13 cellular contexts compared by ENCODE assay signal in the genomic region with DNA sequence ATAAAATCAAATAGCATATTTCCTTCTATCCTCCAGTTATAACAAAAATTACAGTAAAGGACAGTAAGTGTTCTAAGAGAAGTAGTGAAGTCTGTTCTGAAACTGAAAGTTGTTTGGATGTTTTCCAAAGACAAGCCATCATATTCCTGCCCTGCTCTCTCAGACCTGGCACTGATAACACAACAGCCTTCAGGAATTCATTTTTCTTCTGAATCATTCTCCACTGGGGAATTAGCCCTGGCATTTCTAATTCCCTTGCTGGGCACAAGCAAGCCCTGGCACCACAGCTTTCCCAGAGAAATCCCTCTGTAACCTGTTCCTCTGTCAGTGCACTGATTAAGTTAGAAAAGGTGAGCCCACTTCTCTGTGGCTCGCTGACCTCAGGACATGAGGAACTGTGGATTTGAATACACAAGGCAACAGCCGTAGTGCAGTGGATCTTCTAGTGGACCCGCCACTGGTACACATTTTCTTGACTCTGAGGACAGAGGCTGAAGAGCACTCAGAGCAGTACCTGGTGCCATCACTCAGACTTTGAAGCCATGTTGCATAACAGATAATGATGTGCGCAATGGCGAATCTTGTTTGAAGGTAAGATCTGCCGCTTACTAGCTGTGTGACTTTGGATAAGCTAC.
A peak's percentile ranks its signal among the peaks of the same experiment; 100 is the strongest.
DNase-seq lines count a peak whose midpoint lies in the region; ATAC-seq and TF ChIP-seq lines count a peak whose summit lies in the region.
"Had no signal": no experiment of that assay in that cellular context is flagged by ENCODE, and none has a peak within 500 bp of the region (broad histone marks: within the 10 kb centered on the region; RNA-seq: fewer than 3 reads in every experiment).

No MANE protein-coding gene starts in this region.

- intact Hi-C loops in HCT116 (cut with micrococcal nuclease), result no loop called here

- no peak overlapping the region for H3K4me2 ChIP-seq in HCT116 (ENCODE audit: low read length)

- CTCF ChIA-PET in HCT116 (lab: Charles Lee), result interaction anchor here (1.5 to 1.6 kb wide), 2 partner anchors 9 to 27 kb away, joined by 5 to 8 read pairs; no protein-coding TSS in a partner anchor

- H3K4me3 ChIP-seq in HCT116 (replicated peaks in 1 of 2; ENCODE audit: low read depth in 1 of 2, low read length in 2 of 2), result no peak overlapping the region
- no peak overlapping the region for H3K4me3 ChIP-seq in adipocyte (ENCODE audit: low read length)
- H3K4me3 ChIP-seq in subcutaneous abdominal adipose tissue (ENCODE audit: low read depth in 1 of 5, low read length in 5 of 5), result no peak overlapping the region

- POLR2A ChIA-PET in HCT116 (lab: Charles Lee), result interaction anchor here (1.0 to 3.0 kb wide), 2 partner anchors 9 to 12 kb away, joined by 3 to 12 read pairs; no protein-coding TSS in a partner anchor

- H4K20me1 ChIP-seq in HCT116 (ENCODE audit: insufficient read depth), result no peaks in the 10 kb centered on the region

- H3K9me3 ChIP-seq in HCT116 (ENCODE audit: control insufficient read depth in 1 of 2, insufficient read depth in 1 of 2, low read depth in 1 of 2, low read length in 2 of 2) (no peaks in the 10 kb centered on the region), adipocyte (ENCODE audit: control insufficient read depth, low read length) (no peaks in the 10 kb centered on the region), subcutaneous abdominal adipose tissue (ENCODE audit: control insufficient read depth in 5 of 5, low read length in 5 of 5) (no peaks in the 10 kb centered on the region)

- H3K9ac ChIP-seq in HCT116 (ENCODE audit: low read length) (no peak overlapping the region), adipocyte (ENCODE audit: low read length) (no peak overlapping the region), subcutaneous abdominal adipose tissue (ENCODE audit: low read length in 5 of 5) (peak overlapping the region in 1 of 5 donors; percentile 17)

- no peaks in the 10 kb centered on the region for H3K4me1 Mint-ChIP-seq in effector memory CD8-positive, alpha-beta T cell (ENCODE audit: low read depth in 2 of 2)
- H3K4me1 Mint-ChIP-seq in stimulated activated memory B cell treated with anti-CD40 and anti-IgM and Interleukin-4, amounts not matched to agents 10 μg/mL and 1 μg/mL and 100 μg/mL, for 72 hours, result peaks cover 5% of the 10 kb centered on the region

- H3K27ac Mint-ChIP-seq in effector memory CD8-positive, alpha-beta T cell, result no peak overlapping the region
- H3K27ac Mint-ChIP-seq in stimulated activated memory B cell treated with anti-CD40 and anti-IgM and Interleukin-4, amounts not matched to agents 10 μg/mL and 1 μg/mL and 100 μg/mL, for 72 hours, result no peak overlapping the region
- H3K27ac Mint-ChIP-seq: activated naive CD8-positive, alpha-beta T cell; CD8-positive, alpha-beta memory T cell had no signal

- no peak for TF ChIP-seq RAD21 in HCT116 (IDR thresholded peaks at IDR 0.05; ENCODE audit: low read depth)

- H3K27ac ChIP-seq in HCT116 (ENCODE audit: low read depth, low read length) (peak overlapping the region; percentile 25; the same call in 1 of the 2 replicates), subcutaneous abdominal adipose tissue (ENCODE audit: low read depth, low read length) (peak overlapping the region; percentile 9)

- TF ChIP-seq CTCF in HCT116 (IDR thresholded peaks at IDR 0.05 in 2 of 3, conservative IDR thresholded peaks at IDR 0.05 in 1 of 3; ENCODE audit: borderline replicate concordance in 1 of 3, insufficient read depth in 1 of 3, low read depth in 2 of 3, low read length in 2 of 3), result no peak

- H3K36me3 Mint-ChIP-seq in effector memory CD8-positive, alpha-beta T cell (ENCODE audit: insufficient read depth), result no peaks in the 10 kb centered on the region
- H3K36me3 Mint-ChIP-seq in stimulated activated memory B cell treated with anti-CD40 and anti-IgM and Interleukin-4, amounts not matched to agents 10 μg/mL and 1 μg/mL and 100 μg/mL, for 72 hours, result no peaks in the 10 kb centered on the region
- H3K36me3 Mint-ChIP-seq: activated naive CD8-positive, alpha-beta T cell; CD8-positive, alpha-beta memory T cell had no signal

- RAD21 ChIA-PET in HCT116 (lab: Charles Lee; ENCODE audit: low non-redundant PET in 1 of 2, low total read pairs in 2 of 2, uncharacterized antibody in 2 of 2, unreplicated experiment in 2 of 2), result no interaction called here

- H3K9me2 ChIP-seq in HCT116 (ENCODE audit: insufficient read depth), result no peaks in the 10 kb centered on the region

- no peaks in the 10 kb centered on the region for H3K9me3 Mint-ChIP-seq in effector memory CD8-positive, alpha-beta T cell
- no peaks in the 10 kb centered on the region for H3K9me3 Mint-ChIP-seq in stimulated activated memory B cell treated with anti-CD40 and anti-IgM and Interleukin-4, amounts not matched to agents 10 μg/mL and 1 μg/mL and 100 μg/mL, for 72 hours
- H3K9me3 Mint-ChIP-seq: CD8-positive, alpha-beta memory T cell had no signal

- DNase-seq in HCT116 (ENCODE audit: low read depth, low spot score) (no peak), adipocyte (ENCODE audit: low read depth) (peak; percentile 57), kidney glomerular epithelial cell (lab: John Stamatoyannopoulos, UW) (peak; percentile 53), NOMO-1 (lab: John Stamatoyannopoulos, UW; ENCODE audit: unreplicated experiment in 2 of 2) (no peak)
- no peak for DNase-seq in effector memory CD8-positive, alpha-beta T cell
- DNase-seq: CD8-positive, alpha-beta memory T cell; midbrain; substantia nigra had no signal

- H3K27me3 ChIP-seq in HCT116 (ENCODE audit: insufficient read depth, low read length) (no peaks in the 10 kb centered on the region), adipocyte (replicated peaks; ENCODE audit: control insufficient read depth, insufficient read depth, low read length) (no peaks in the 10 kb centered on the region), subcutaneous abdominal adipose tissue (ENCODE audit: control insufficient read depth in 5 of 5, insufficient read depth in 4 of 5, low read length in 5 of 5) (no peaks in the 10 kb centered on the region)

- TF ChIP-seq POLR2A in HCT116 (IDR thresholded peaks at IDR 0.05; ENCODE audit: borderline replicate concordance, extremely low read depth, insufficient read depth, insufficient read length), result no peak

- no peak overlapping the region for H3K4me3 Mint-ChIP-seq in effector memory CD8-positive, alpha-beta T cell
- H3K4me3 Mint-ChIP-seq in stimulated activated memory B cell treated with anti-CD40 and anti-IgM and Interleukin-4, amounts not matched to agents 10 μg/mL and 1 μg/mL and 100 μg/mL, for 72 hours, result no peak overlapping the region
- H3K4me3 Mint-ChIP-seq: activated naive CD8-positive, alpha-beta T cell; CD8-positive, alpha-beta memory T cell had no signal

- H3K36me3 ChIP-seq in HCT116 (ENCODE audit: control insufficient read depth in 1 of 2, insufficient read depth in 2 of 2, low read length in 2 of 2) (no peaks in the 10 kb centered on the region), adipocyte (ENCODE audit: control insufficient read depth, insufficient read depth, low read length, severe bottlenecking) (no peaks in the 10 kb centered on the region), subcutaneous abdominal adipose tissue (ENCODE audit: control insufficient read depth in 5 of 5, insufficient read depth in 5 of 5, low read length in 5 of 5) (no peaks in the 10 kb centered on the region)

- no peak overlapping the region for H2AFZ ChIP-seq in HCT116 (ENCODE audit: low read depth, low read length, poor library complexity, severe bottlenecking)

- H3K27me3 Mint-ChIP-seq in effector memory CD8-positive, alpha-beta T cell, result peaks cover 0 to 7% of the 10 kb centered on the region in 2 donors
- no peaks in the 10 kb centered on the region for H3K27me3 Mint-ChIP-seq in stimulated activated memory B cell treated with anti-CD40 and anti-IgM and Interleukin-4, amounts not matched to agents 10 μg/mL and 1 μg/mL and 100 μg/mL, for 72 hours
- H3K27me3 Mint-ChIP-seq: activated naive CD8-positive, alpha-beta T cell; CD8-positive, alpha-beta memory T cell had no signal

- peaks cover 7 to 9% of the 10 kb centered on the region in 2 experiments; a peak in 3 of 4 replicates for H3K4me1 ChIP-seq in HCT116 (ENCODE audit: control insufficient read depth in 1 of 2, insufficient read depth in 2 of 2, low read length in 2 of 2)
- peaks cover 16% of the 10 kb centered on the region for H3K4me1 ChIP-seq in adipocyte (ENCODE audit: control insufficient read depth, insufficient read depth, low read length)
- H3K4me1 ChIP-seq in subcutaneous abdominal adipose tissue (ENCODE audit: control insufficient read depth in 5 of 5, insufficient read depth in 5 of 5, low read length in 5 of 5), result peaks cover 0 to 18% (median 9%) of the 10 kb centered on the region in 5 donors

- H3K79me2 ChIP-seq in HCT116 (ENCODE audit: insufficient read depth, low read length), result peaks cover 41% of the 10 kb centered on the region; the same call in 1 of the 2 replicates

- no TSS peak for BruUV-seq in HCT116 (replicated peaks; lab: Mats Ljungman, UMichigan)

- ATAC-seq in HCT116 (no peak), GM21423 (IDR thresholded peaks at IDR 0.05; ENCODE audit: unreplicated experiment) (no peak)
- no peak for ATAC-seq in effector memory CD8-positive, alpha-beta T cell (replicated peaks)
- ATAC-seq in stimulated activated memory B cell treated with anti-CD40 and anti-IgM and Interleukin-4, amounts not matched to agents 10 μg/mL and 1 μg/mL and 100 μg/mL, for 72 hours, result no peak
- ATAC-seq: Right ventricle myocardium inferior had no signal

TF ChIP-seq in HCT116, 20 proteins besides CTCF, POLR2A, EP300 and RAD21:
- TF ChIP-seq EZH2 (IDR thresholded peaks at IDR 0.05), result no peak
- TF ChIP-seq ELF1 (IDR thresholded peaks at IDR 0.05; ENCODE audit: borderline replicate concordance, low read depth), result no peak

Comparison
In these comparisons a context has a peak if more than half of its experiments do, and no peak if none do; other contexts are left out.
1. DNase-seq: peak in adipocyte (single experiment) and kidney glomerular epithelial cell (single experiment); none in HCT116 (single experiment), NOMO-1 (0 of 2) and effector memory CD8-positive, alpha-beta T cell (0 of 3).